In genomic region chr11:126437731-126438130, GRCh38 we compare ENCODE assay signal across 16 cellular contexts.
DNase-seq lines count a peak whose midpoint lies in the region; TF ChIP-seq lines count a peak whose summit lies in the region.
"Had no signal": no experiment of that assay in that cellular context is flagged by ENCODE, and none has a peak within 500 bp of the region (broad histone marks: within the 10 kb centered on the region; RNA-seq: fewer than 3 reads in every experiment).

No MANE protein-coding gene starts in this region.

- H3K9me3 ChIP-seq in BLaER1 (no peaks in the 10 kb centered on the region), mesenchymal stem cell (ENCODE audit: control insufficient read depth, low read length) (no peaks in the 10 kb centered on the region), WERI-Rb-1 (ENCODE audit: severe bottlenecking) (no peaks in the 10 kb centered on the region)
- H3K9me3 ChIP-seq in BLaER1 treated with 17β-estradiol and CSF1 and Interleukin-3, amounts not matched to agents 10 nM and 100 nM (replicated peaks in 1 of 11) = no peaks in the 10 kb centered on the region
- H3K9me3 ChIP-seq: A549, BE2C, HAP-1 had no signal

- H3K27ac ChIP-seq in BLaER1 = no peak overlapping the region
- no peak overlapping the region for H3K27ac ChIP-seq in BLaER1 treated with 17β-estradiol and CSF1 and Interleukin-3, amounts not matched to agents 10 nM and 100 nM
- H3K27ac ChIP-seq in mesenchymal stem cell (ENCODE audit: low read length, poor library complexity, severe bottlenecking) = no peak overlapping the region
- H3K27ac ChIP-seq in WERI-Rb-1 = no peak overlapping the region
- H3K27ac ChIP-seq: A549 had no signal

- H2AFZ ChIP-seq in mesenchymal stem cell (ENCODE audit: low read depth, low read length) = peak overlapping the region; percentile 6
- H2AFZ ChIP-seq: GM23338 had no signal

- peak overlapping the region in 1 of 2 experiments; percentile 49 for H3K14ac ChIP-seq in mesenchymal stem cell (ENCODE audit: low read length in 2 of 2)

- no peak overlapping the region for H3K4ac ChIP-seq in mesenchymal stem cell (ENCODE audit: low read depth in 1 of 2, low read length in 2 of 2)

- no peak overlapping the region for H3K23ac ChIP-seq in mesenchymal stem cell (ENCODE audit: low read length in 2 of 2)

- no peak overlapping the region for H3K18ac ChIP-seq in mesenchymal stem cell (ENCODE audit: low read depth in 1 of 2, low read length in 2 of 2)

- no peak overlapping the region for H2AK5ac ChIP-seq in mesenchymal stem cell (ENCODE audit: low read length, severe bottlenecking)

- H2BK12ac ChIP-seq in mesenchymal stem cell (ENCODE audit: low read length in 2 of 2) = no peak overlapping the region

- H3K9ac ChIP-seq in BLaER1 (no peak overlapping the region), mesenchymal stem cell (ENCODE audit: low read length) (no peak overlapping the region)
- 0 out of 22 replicates have a peak overlapping the region, but pooled peaks of 1 of the 11 experiments have one; percentile 25 for H3K9ac ChIP-seq in BLaER1 treated with 17β-estradiol and CSF1 and Interleukin-3, amounts not matched to agents 10 nM and 100 nM

- no peak overlapping the region for H4K91ac ChIP-seq in mesenchymal stem cell (ENCODE audit: low read length)

- no peak for TF ChIP-seq CTCF in NB4 (IDR thresholded peaks at IDR 0.05; ENCODE audit: low read depth, low read length)
- TF ChIP-seq CTCF in WERI-Rb-1 (IDR thresholded peaks at IDR 0.05; ENCODE audit: low read depth, low read length) = no peak

- no peak overlapping the region for H2BK15ac ChIP-seq in mesenchymal stem cell (ENCODE audit: low read depth, poor library complexity, severe bottlenecking)

- H3K4me1 ChIP-seq in BLaER1 = peaks cover 95% of the 10 kb centered on the region
- peaks cover 11 to 100% (median 89%) of the 10 kb centered on the region in 10 experiments; a peak in 19 of 20 replicates for H3K4me1 ChIP-seq in BLaER1 treated with 17β-estradiol and CSF1 and Interleukin-3, amounts not matched to agents 10 nM and 100 nM
- H3K4me1 ChIP-seq in mesenchymal stem cell (ENCODE audit: control insufficient read depth, insufficient read depth, low read depth, low read length) = peaks cover 13% of the 10 kb centered on the region
- H3K4me1 ChIP-seq: A549 had no signal

- H2BK5ac ChIP-seq in mesenchymal stem cell (ENCODE audit: low read depth, low read length, poor library complexity, severe bottlenecking) = no peak overlapping the region

- no peaks in the 10 kb centered on the region for H3K27me3 ChIP-seq in BLaER1
- peaks cover 0 to 5% (median 0%) of the 10 kb centered on the region in 11 experiments; a peak in 3 of 22 replicates for H3K27me3 ChIP-seq in BLaER1 treated with 17β-estradiol and CSF1 and Interleukin-3, amounts not matched to agents 10 nM and 100 nM
- peaks cover 8 to 14% of the 10 kb centered on the region in 2 experiments for H3K27me3 ChIP-seq in mesenchymal stem cell (ENCODE audit: control insufficient read depth in 1 of 2, insufficient read depth in 1 of 2, low read length in 2 of 2)
- no peaks in the 10 kb centered on the region for H3K27me3 ChIP-seq in WERI-Rb-1 (ENCODE audit: insufficient read depth, low read depth, severe bottlenecking)
- H3K27me3 ChIP-seq: BE2C had no signal

- H4K20me1 ChIP-seq in BLaER1 = no peaks in the 10 kb centered on the region
- peaks cover 0 to 8% (median 0%) of the 10 kb centered on the region in 11 experiments; a peak in 1 of 22 replicates for H4K20me1 ChIP-seq in BLaER1 treated with 17β-estradiol and CSF1 and Interleukin-3, amounts not matched to agents 10 nM and 100 nM

- TF ChIP-seq POLR2A in NB4 (IDR thresholded peaks at IDR 0.05; ENCODE audit: extremely low read depth, insufficient read length) = no peak

- H3K4me3 ChIP-seq in BLaER1 = no peak overlapping the region
- no peak overlapping the region for H3K4me3 ChIP-seq in BLaER1 treated with 17β-estradiol and CSF1 and Interleukin-3, amounts not matched to agents 10 nM and 100 nM
- H3K4me3 ChIP-seq in NB4 (ENCODE audit: low read depth, low read length) = peak overlapping the region; percentile 66
- no peak overlapping the region for H3K4me3 ChIP-seq in mesenchymal stem cell (ENCODE audit: insufficient read depth in 1 of 2, low read depth in 1 of 2, low read length in 2 of 2)
- no peak overlapping the region for H3K4me3 ChIP-seq in WERI-Rb-1 (ENCODE audit: low read depth, low read length)
- H3K4me3 ChIP-seq: A549, GM23338, HAP-1 had no signal

- WGBS in mesenchymal stem cell = 96% methylated on average over 5 of the region's 5 CpGs

- H2BK120ac ChIP-seq in mesenchymal stem cell (ENCODE audit: low read depth, low read length) = no peak overlapping the region

- no peaks in the 10 kb centered on the region for H3K79me1 ChIP-seq in mesenchymal stem cell (replicated peaks; ENCODE audit: low read length, poor library complexity, severe bottlenecking)

- DNase-seq in NB4 (ENCODE audit: low read depth) (no peak), mesenchymal stem cell (no peak), WERI-Rb-1 (no peak), COLO829 (ENCODE audit: low spot score) (no peak), NCI-H187 treated with DMSO at 0.1 percent for 48 hours (lab: John Stamatoyannopoulos, UW) (no peak)
- DNase-seq: BE2C; CD8-positive, alpha-beta memory T cell; DMS53; GF-D8; HFFc6; KG1 had no signal

- no peak overlapping the region for H4K8ac ChIP-seq in mesenchymal stem cell (ENCODE audit: low read length)

- H3K36me3 ChIP-seq in BLaER1 = no peaks in the 10 kb centered on the region
- no peaks in the 10 kb centered on the region for H3K36me3 ChIP-seq in BLaER1 treated with 17β-estradiol and CSF1 and Interleukin-3, amounts not matched to agents 10 nM and 100 nM
- peaks cover 0 to 8% of the 10 kb centered on the region in 2 experiments for H3K36me3 ChIP-seq in mesenchymal stem cell (ENCODE audit: control insufficient read depth in 1 of 2, insufficient read depth in 2 of 2, low read depth in 1 of 2, low read length in 2 of 2)
- H3K36me3 ChIP-seq in WERI-Rb-1 = no peaks in the 10 kb centered on the region
- H3K36me3 ChIP-seq: BE2C, HAP-1 had no signal

- H3K4me2 ChIP-seq in BLaER1 = peak overlapping the region; percentile 95
- peak overlapping the region in 8 of 11 experiments; percentile 39 to 92 (median 62); a peak in 15 of 22 replicates for H3K4me2 ChIP-seq in BLaER1 treated with 17β-estradiol and CSF1 and Interleukin-3, amounts not matched to agents 10 nM and 100 nM
- H3K4me2 ChIP-seq in mesenchymal stem cell (ENCODE audit: low read length, poor library complexity, severe bottlenecking) = no peak overlapping the region
- H3K4me2 ChIP-seq: A549, GM23338 had no signal
